In the genomic region with DNA sequence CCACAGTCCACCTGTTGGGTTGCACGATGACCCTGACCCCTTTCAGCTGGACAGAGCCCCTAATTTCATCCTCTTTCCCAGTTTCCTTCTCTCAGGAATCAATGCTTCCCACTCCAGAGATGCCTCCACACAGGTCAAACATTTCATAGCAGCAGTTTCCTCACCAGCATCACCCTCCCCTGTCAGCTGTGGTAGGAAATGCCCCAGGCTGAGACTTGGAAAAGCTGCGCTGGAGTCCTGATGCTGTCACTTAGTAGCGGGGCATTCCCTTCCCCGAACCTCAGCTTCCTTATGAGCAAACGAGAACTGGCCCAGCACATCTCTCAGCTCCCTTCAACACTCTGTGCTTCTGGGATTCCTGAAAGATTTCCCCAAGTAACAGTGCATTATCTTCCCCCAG, we compare ENCODE assay signal across 1 cellular context.
TF ChIP-seq lines count a peak whose summit lies in the region.

No MANE protein-coding gene starts in this region.

TF ChIP-seq in IMR-90, 13 proteins besides CTCF, POLR2A, EP300 and RAD21 (continued from another document):
- TF ChIP-seq RCOR1 (IDR thresholded peaks at IDR 0.05; ENCODE audit: insufficient replicate concordance, low read length) (no peak), RFX5 (IDR thresholded peaks at IDR 0.05; ENCODE audit: low read depth, low read length) (no peak)
